Comparison of ENCODE assay signal across 10 cellular contexts in genomic region chr10:87658383-87658795, GRCh38. TPM values are rescaled to one million over a fixed set of nuclear protein-coding genes. Genes with fewer than 3 reads are reported as not detected.
DNase-seq lines count a peak whose midpoint lies in the region; FAIRE-seq and TF ChIP-seq lines count a peak whose summit lies in the region.
"Had no signal": no experiment of that assay in that cellular context is flagged by ENCODE, and none has a peak within 500 bp of the region (broad histone marks: within the 10 kb centered on the region; RNA-seq: fewer than 3 reads in every experiment).

No MANE protein-coding gene starts in this region.

- H3K27ac ChIP-seq in brain microvascular endothelial cell (peak overlapping the region; percentile 56), neutrophil (peak overlapping the region; percentile 15), small intestine (ENCODE audit: low read depth in 1 of 2, low read length in 1 of 2) (no peak overlapping the region), colonic mucosa (no peak overlapping the region)

- peak; percentile 30 for DNase-seq in ELR (ENCODE audit: low read depth)
- DNase-seq in NCI-H187 treated with DMSO at 0.1 percent for 48 hours (lab: John Stamatoyannopoulos, UW) = peak; percentile 63
- DNase-seq in brain microvascular endothelial cell = no peak
- no peak for DNase-seq in small intestine
- no peak for DNase-seq in NCI-H2081 treated with DMSO at 0.1 percent for 48 hours (lab: John Stamatoyannopoulos, UW)
- no peak for DNase-seq in colonic mucosa
- no peak for DNase-seq in stimulated activated CD4-positive, alpha-beta T cell treated with anti-CD3 and anti-CD28 coated beads, Interleukin-2, amount 100 ng/mL, for 48 hours
- DNase-seq: Peyer's patch had no signal

- H3K9me3 ChIP-seq in neutrophil (no peaks in the 10 kb centered on the region), small intestine (ENCODE audit: control insufficient read depth, low read depth) (no peaks in the 10 kb centered on the region), colonic mucosa (no peaks in the 10 kb centered on the region)
- H3K9me3 ChIP-seq: Peyer's patch had no signal

- H3K9ac ChIP-seq in colonic mucosa (ENCODE audit: low read depth in 2 of 2, low read length in 2 of 2) = peak overlapping the region in 1 of 2 donors; percentile 3

- no peaks in the 10 kb centered on the region for H3K27me3 ChIP-seq in brain microvascular endothelial cell (replicated peaks)
- peaks cover 5% of the 10 kb centered on the region for H3K27me3 ChIP-seq in neutrophil
- peaks cover 0 to 2% of the 10 kb centered on the region in 2 donors for H3K27me3 ChIP-seq in small intestine (ENCODE audit: control insufficient read depth in 2 of 2, insufficient read depth in 2 of 2, low read length in 2 of 2)
- H3K27me3 ChIP-seq in colonic mucosa = no peaks in the 10 kb centered on the region
- H3K27me3 ChIP-seq: Peyer's patch had no signal

- intact Hi-C loops in colonic mucosa (cut with DNase I) = loop anchor here (5.0 to 10.0 kb wide), 2 partner anchors 114 to 124 kb away; no protein-coding TSS in a partner anchor

- in situ Hi-C loops in brain microvascular endothelial cell (cut with HindIII; ENCODE audit: low pct_ligation_motif_present, low sequenced_read_pairs) = no loop called here

- TF ChIP-seq CTCF in brain microvascular endothelial cell (IDR thresholded peaks at IDR 0.05; ENCODE audit: low read depth, low read length, missing control alignments) (no peak), neutrophil (IDR thresholded peaks at IDR 0.05) (no peak), colonic mucosa (IDR thresholded peaks at IDR 0.05) (no peak)

- H3K4me1 ChIP-seq in neutrophil (ENCODE audit: control insufficient read depth in 1 of 2, insufficient read depth in 1 of 2, low read depth in 1 of 2, low read length in 1 of 2) = peaks cover 23 to 24% of the 10 kb centered on the region in 2 experiments
- peaks cover 0 to 5% of the 10 kb centered on the region in 2 donors for H3K4me1 ChIP-seq in small intestine (ENCODE audit: control insufficient read depth in 2 of 2, insufficient read depth in 1 of 2, low read depth in 1 of 2, low read length in 1 of 2)
- H3K4me1 ChIP-seq in colonic mucosa = no peaks in the 10 kb centered on the region

- FAIRE-seq in small intestine (lab: Jason Lieb, UNC) = no peak
- FAIRE-seq: GM12878 had no signal

- WGBS in small intestine, 3 donors = 85 to 88% (median 88%) methylated on average over 5 of the region's 5 CpGs

- H3K4me3 ChIP-seq in brain microvascular endothelial cell (ENCODE audit: low read depth, low read length) (no peak overlapping the region), neutrophil (ENCODE audit: low read depth in 1 of 2, low read length in 1 of 2) (no peak overlapping the region), small intestine (ENCODE audit: low read depth in 1 of 2, low read length in 2 of 2) (no peak overlapping the region), colonic mucosa (no peak overlapping the region)
- H3K4me3 ChIP-seq: GM12878 had no signal

- H3K36me3 ChIP-seq in brain microvascular endothelial cell (replicated peaks) = peaks cover under 1% of the 10 kb centered on the region
- H3K36me3 ChIP-seq in neutrophil = no peaks in the 10 kb centered on the region
- H3K36me3 ChIP-seq in small intestine (ENCODE audit: control insufficient read depth in 2 of 2, insufficient read depth in 2 of 2, low read length in 2 of 2) = no peaks in the 10 kb centered on the region
- no peaks in the 10 kb centered on the region for H3K36me3 ChIP-seq in colonic mucosa
- H3K36me3 ChIP-seq: Peyer's patch had no signal

RNA-seq across cellular contexts. Expression of gene PAPSS2, which starts 1.3 kb away (rescaled TPM):
- polyA plus RNA-seq in small intestine = 10 to 100 TPM; 28.4 to 78.9 (median 37.3) TPM
- total RNA-seq in colonic mucosa = 100 to 1,000 TPM; 279 to 310 TPM

Comparison
In these comparisons a context has a peak if more than half of its experiments do, and no peak if none do; other contexts are left out.
1. DNase-seq: peak in ELR (single experiment) and NCI-H187 treated with DMSO at 0.1 percent for 48 hours (single experiment); none in brain microvascular endothelial cell (single experiment), small intestine (single experiment), NCI-H2081 treated with DMSO at 0.1 percent for 48 hours (single experiment), colonic mucosa (single experiment) and stimulated activated CD4-positive, alpha-beta T cell treated with anti-CD3 and anti-CD28 coated beads, Interleukin-2, amount 100 ng/mL, for 48 hours (0 of 2).
2. H3K27ac ChIP-seq: peak in brain microvascular endothelial cell (single experiment) and neutrophil (single experiment); none in small intestine (0 of 2) and colonic mucosa (single experiment).